In genomic region chr1:58755468-58755872, GRCh38 we compare ENCODE assay signal across 8 cellular contexts. TPM values are rescaled to one million over a fixed set of nuclear protein-coding genes. Genes with fewer than 3 reads are reported as not detected.
DNase-seq lines count a peak whose midpoint lies in the region; ATAC-seq and TF ChIP-seq lines count a peak whose summit lies in the region.

No MANE protein-coding gene starts in this region.

- no peak for TF ChIP-seq POLR2A in adrenal gland (IDR thresholded peaks at IDR 0.05)

- CTCF ChIA-PET in GM10248 (lab: Yijun Ruan, JAX): interaction anchor here (1.0 to 3.6 kb wide), 6 partner anchors 8 to 943 kb away, joined by 3 to 18 read pairs (median 5); no protein-coding TSS in a partner anchor

- DNase-seq in GM10248 (ENCODE audit: extremely low spot score) (peak; percentile 44), SK-MEL-5 (ENCODE audit: low read depth, low spot score) (peak; percentile 66), adrenal gland (peak; percentile 29 to 83 (median 67)), iPS-NIHi7 (ENCODE audit: extremely low spot score) (peak; percentile 37)
- peak; percentile 68 for DNase-seq in stimulated activated CD4-positive, alpha-beta T cell treated with anti-CD3 and anti-CD28 coated beads, Interleukin-1b, Interleukin-23, amount 100 ng/mL, for 48 hours

- 18 to 41% (median 19%) methylated on average over 6 of the region's 6 CpGs for WGBS in adrenal gland, 4 donors

- in situ Hi-C loops in SK-MEL-5 (cut with HindIII; ENCODE audit: low pct_unique_long_range_greater_than_20kb, low sequenced_read_pairs): no loop called here

- no peak overlapping the region for H3K4me3 ChIP-seq in adrenal gland

- no peaks in the 10 kb centered on the region for H3K9me3 ChIP-seq in adrenal gland (replicated peaks in 1 of 3)

- peaks cover 4 to 32% of the 10 kb centered on the region in 2 donors for H3K4me1 ChIP-seq in adrenal gland (replicated peaks in 1 of 2)

- POLR2A ChIA-PET in GM10248 (lab: Yijun Ruan, JAX): no interaction called here

- H3K36me3 ChIP-seq in adrenal gland (replicated peaks in 1 of 2): no peaks in the 10 kb centered on the region

- intact Hi-C loops in adrenal gland (cut with DNase I): no loop called here

- H3K27me3 ChIP-seq in adrenal gland: no peaks in the 10 kb centered on the region

- peak; percentile 70 for ATAC-seq in HG03103 (IDR thresholded peaks at IDR 0.05; ENCODE audit: low read depth, unreplicated experiment)
- no peak for ATAC-seq in GM21528 (IDR thresholded peaks at IDR 0.05; ENCODE audit: low FRiP score, unreplicated experiment)
- ATAC-seq in HG02852 (IDR thresholded peaks at IDR 0.05; ENCODE audit: unreplicated experiment): no peak

- TF ChIP-seq CTCF in GM10248 (IDR thresholded peaks at IDR 0.05; ENCODE audit: control extremely low read depth, extremely low read depth, low read depth, missing control alignments) (no peak), adrenal gland (IDR thresholded peaks at IDR 0.05) (no peak)

- H3K27ac ChIP-seq in adrenal gland: peak overlapping the region in 3 of 5 donors; percentile 43 to 79 (median 61)

RNA-seq across cellular contexts. Expression of gene JUN, which starts 28.4 kb away (rescaled TPM):
- total RNA-seq in SK-MEL-5 (2014; rRNA removed; shearing (Covaris generic)): 4.1 and 5.4 TPM in 2 replicates
- polyA plus RNA-seq in SK-MEL-5 (2015; cell fraction: cytosol; rRNA removed): 11.6 and 12.0 TPM in 2 replicates
- polyA plus RNA-seq in SK-MEL-5 (2015; cell fraction: nucleus; rRNA removed): 14.0 and 24.8 TPM in 2 replicates
- 100 to 1,000 TPM in 1 of 8 donors, 10 to 100 TPM in 7; 37.8 to 250 (median 74.2) TPM for total RNA-seq in adrenal gland
- 10 to 100 TPM; 35.9 to 54.9 (median 43.1) TPM for polyA plus RNA-seq in adrenal gland

RNA-seq across cellular contexts. Expression of gene MYSM1, which starts 55.6 kb away (rescaled TPM):
- total RNA-seq in SK-MEL-5 (2014; rRNA removed; shearing (Covaris generic)): 21.5 and 22.1 TPM in 2 replicates
- 12.0 and 12.9 TPM in 2 replicates for polyA plus RNA-seq in SK-MEL-5 (2015; cell fraction: cytosol; rRNA removed)
- 292 and 347 TPM in 2 replicates for polyA plus RNA-seq in SK-MEL-5 (2015; cell fraction: nucleus; rRNA removed)
- 10 to 100 TPM in 6 of 8 donors, 1 to 10 TPM in 2; 7.7 to 23.2 (median 19.9) TPM for total RNA-seq in adrenal gland
- polyA plus RNA-seq in adrenal gland: 10 to 100 TPM; 12.3 to 25.9 (median 14.3) TPM
